In genomic region chr5:133825631-133826289, GRCh38 we compare ENCODE assay signal across 11 cellular contexts.
A peak's percentile ranks its signal among the peaks of the same experiment; 100 is the strongest.
DNase-seq lines count a peak whose midpoint lies in the region; ATAC-seq lines count a peak whose summit lies in the region.
"Had no signal": no experiment of that assay in that cellular context is flagged by ENCODE, and none has a peak within 500 bp of the region (broad histone marks: within the 10 kb centered on the region; RNA-seq: fewer than 3 reads in every experiment).

No MANE protein-coding gene starts in this region.

- H3K36me3 ChIP-seq in effector memory CD4-positive, alpha-beta T cell (ENCODE audit: control insufficient read depth, insufficient read depth, low read length), result no peaks in the 10 kb centered on the region
- H3K36me3 ChIP-seq: right lobe of liver, tibial artery had no signal

- H3K9me3 Mint-ChIP-seq in activated naive CD4-positive, alpha-beta T cell treated with anti-CD3 and anti-CD28 coated beads, Interleukin-2, amount 10 ng/mL, durations not matched to agents 7 days and 5 days, result no peaks in the 10 kb centered on the region
- no peaks in the 10 kb centered on the region for H3K9me3 Mint-ChIP-seq in activated naive CD8-positive, alpha-beta T cell (ENCODE audit: low read depth)
- H3K9me3 Mint-ChIP-seq in stimulated activated naive B cell treated with anti-CD40 and anti-IgM and Interleukin-4, amounts not matched to agents 10 μg/mL and 1 μg/mL and 100 μg/mL, for 72 hours, result peaks cover 2 to 4% of the 10 kb centered on the region in 2 donors
- H3K9me3 Mint-ChIP-seq: activated naive CD4-positive, alpha-beta T cell treated with anti-CD3 and anti-CD28 coated beads, Interleukin-2, amount 50 U/mL, for 72 hours had no signal

- H3K4me1 ChIP-seq in effector memory CD4-positive, alpha-beta T cell (ENCODE audit: control insufficient read depth, insufficient read depth, low read length, poor library complexity, severe bottlenecking), result no peaks in the 10 kb centered on the region

- peak; percentile 68 for DNase-seq in activated naive CD4-positive, alpha-beta T cell treated with anti-CD3 and anti-CD28 coated beads, Interleukin-2, amount 10 ng/mL, durations not matched to agents 7 days and 5 days
- DNase-seq in activated naive CD4-positive, alpha-beta T cell treated with anti-CD3 and anti-CD28 coated beads, Interleukin-2, amount 50 U/mL, for 16 hours, result no peak
- peak; percentile 32 for DNase-seq in stimulated activated naive B cell treated with anti-CD40 and anti-IgM and Interleukin-4, amounts not matched to agents 10 μg/mL and 1 μg/mL and 100 μg/mL, for 72 hours
- DNase-seq in AG08396 (ENCODE audit: low spot score) (no peak), T1000 (lab: John Stamatoyannopoulos, UW) (no peak)
- no peak for DNase-seq in effector memory CD4-positive, alpha-beta T cell
- DNase-seq: right lobe of liver had no signal

- peak; percentile 23 for ATAC-seq in HG03571 (IDR thresholded peaks at IDR 0.05; ENCODE audit: unreplicated experiment)
- peak; percentile 51 to 52 for ATAC-seq in stimulated activated naive B cell treated with anti-CD40 and anti-IgM and Interleukin-4, amounts not matched to agents 10 μg/mL and 1 μg/mL and 100 μg/mL, for 72 hours (replicated peaks)

- CTCF ChIA-PET in activated naive CD4-positive, alpha-beta T cell treated with anti-CD3 and anti-CD28 coated beads, Interleukin-2, amount 10 ng/mL, durations not matched to agents 7 days and 5 days (lab: Charles Lee), result no interaction called here

- peak overlapping the region; percentile 94 for H3K27ac Mint-ChIP-seq in activated naive CD4-positive, alpha-beta T cell treated with anti-CD3 and anti-CD28 coated beads, Interleukin-2, amount 10 ng/mL, durations not matched to agents 7 days and 5 days
- H3K27ac Mint-ChIP-seq in activated naive CD8-positive, alpha-beta T cell, result peak overlapping the region; percentile 22
- H3K27ac Mint-ChIP-seq in stimulated activated naive B cell treated with anti-CD40 and anti-IgM and Interleukin-4, amounts not matched to agents 10 μg/mL and 1 μg/mL and 100 μg/mL, for 72 hours, result peak overlapping the region; percentile 84

- no peaks in the 10 kb centered on the region for H3K27me3 ChIP-seq in effector memory CD4-positive, alpha-beta T cell (replicated peaks; ENCODE audit: control insufficient read depth, insufficient read depth, low read length, poor library complexity, severe bottlenecking)
- H3K27me3 ChIP-seq: right lobe of liver had no signal

- no peaks in the 10 kb centered on the region for H3K36me3 Mint-ChIP-seq in activated naive CD4-positive, alpha-beta T cell treated with anti-CD3 and anti-CD28 coated beads, Interleukin-2, amount 10 ng/mL, durations not matched to agents 7 days and 5 days
- no peaks in the 10 kb centered on the region for H3K36me3 Mint-ChIP-seq in activated naive CD8-positive, alpha-beta T cell
- H3K36me3 Mint-ChIP-seq in stimulated activated naive B cell treated with anti-CD40 and anti-IgM and Interleukin-4, amounts not matched to agents 10 μg/mL and 1 μg/mL and 100 μg/mL, for 72 hours, result peaks cover 0 to 2% of the 10 kb centered on the region in 2 donors
- H3K36me3 Mint-ChIP-seq: activated naive CD4-positive, alpha-beta T cell treated with anti-CD3 and anti-CD28 coated beads, Interleukin-2, amount 50 U/mL, for 72 hours had no signal

- H3K4me3 ChIP-seq in effector memory CD4-positive, alpha-beta T cell (ENCODE audit: insufficient read depth, low read depth, low read length, poor library complexity, severe bottlenecking), result no peak overlapping the region
- H3K4me3 ChIP-seq: right lobe of liver, tibial artery had no signal

- no peaks in the 10 kb centered on the region for H3K9me3 ChIP-seq in effector memory CD4-positive, alpha-beta T cell (ENCODE audit: control insufficient read depth, low read length)
- H3K9me3 ChIP-seq: right lobe of liver, tibial artery had no signal

- H3K4me1 Mint-ChIP-seq in activated naive CD4-positive, alpha-beta T cell treated with anti-CD3 and anti-CD28 coated beads, Interleukin-2, amount 10 ng/mL, durations not matched to agents 7 days and 5 days, result peaks cover 38% of the 10 kb centered on the region
- H3K4me1 Mint-ChIP-seq in activated naive CD8-positive, alpha-beta T cell (ENCODE audit: low read depth), result peaks cover 47% of the 10 kb centered on the region
- H3K4me1 Mint-ChIP-seq in stimulated activated naive B cell treated with anti-CD40 and anti-IgM and Interleukin-4, amounts not matched to agents 10 μg/mL and 1 μg/mL and 100 μg/mL, for 72 hours, result peaks cover 77% of the 10 kb centered on the region in 2 donors

- peaks cover 25% of the 10 kb centered on the region for H3K27me3 Mint-ChIP-seq in activated naive CD4-positive, alpha-beta T cell treated with anti-CD3 and anti-CD28 coated beads, Interleukin-2, amount 10 ng/mL, durations not matched to agents 7 days and 5 days
- no peaks in the 10 kb centered on the region for H3K27me3 Mint-ChIP-seq in activated naive CD8-positive, alpha-beta T cell
- no peaks in the 10 kb centered on the region for H3K27me3 Mint-ChIP-seq in stimulated activated naive B cell treated with anti-CD40 and anti-IgM and Interleukin-4, amounts not matched to agents 10 μg/mL and 1 μg/mL and 100 μg/mL, for 72 hours

- H3K27ac ChIP-seq in effector memory CD4-positive, alpha-beta T cell (ENCODE audit: insufficient read depth, low read length, poor library complexity, severe bottlenecking), result no peak overlapping the region
- H3K27ac ChIP-seq: right lobe of liver, tibial artery had no signal

- H3K4me3 Mint-ChIP-seq in activated naive CD4-positive, alpha-beta T cell treated with anti-CD3 and anti-CD28 coated beads, Interleukin-2, amount 10 ng/mL, durations not matched to agents 7 days and 5 days, result no peak overlapping the region
- peak overlapping the region; percentile 52 for H3K4me3 Mint-ChIP-seq in activated naive CD8-positive, alpha-beta T cell
- peak overlapping the region; percentile 22 to 55 for H3K4me3 Mint-ChIP-seq in stimulated activated naive B cell treated with anti-CD40 and anti-IgM and Interleukin-4, amounts not matched to agents 10 μg/mL and 1 μg/mL and 100 μg/mL, for 72 hours

Comparison
In these comparisons a context has a peak if more than half of its experiments do, and no peak if none do; other contexts are left out.
1. DNase-seq: peak in activated naive CD4-positive, alpha-beta T cell treated with anti-CD3 and anti-CD28 coated beads, Interleukin-2, amount 10 ng/mL, durations not matched to agents 7 days and 5 days (single experiment) and stimulated activated naive B cell treated with anti-CD40 and anti-IgM and Interleukin-4, amounts not matched to agents 10 μg/mL and 1 μg/mL and 100 μg/mL, for 72 hours (single experiment); none in activated naive CD4-positive, alpha-beta T cell treated with anti-CD3 and anti-CD28 coated beads, Interleukin-2, amount 50 U/mL, for 16 hours (single experiment), AG08396 (single experiment), effector memory CD4-positive, alpha-beta T cell (0 of 3) and T1000 (single experiment).
2. H3K27ac Mint-ChIP-seq: peak in every context shown above with its lines; median percentile 94 in activated naive CD4-positive, alpha-beta T cell treated with anti-CD3 and anti-CD28 coated beads, Interleukin-2, amount 10 ng/mL, durations not matched to agents 7 days and 5 days; 84 in stimulated activated naive B cell treated with anti-CD40 and anti-IgM and Interleukin-4, amounts not matched to agents 10 μg/mL and 1 μg/mL and 100 μg/mL, for 72 hours; 22 in activated naive CD8-positive, alpha-beta T cell.